In the genomic region with DNA sequence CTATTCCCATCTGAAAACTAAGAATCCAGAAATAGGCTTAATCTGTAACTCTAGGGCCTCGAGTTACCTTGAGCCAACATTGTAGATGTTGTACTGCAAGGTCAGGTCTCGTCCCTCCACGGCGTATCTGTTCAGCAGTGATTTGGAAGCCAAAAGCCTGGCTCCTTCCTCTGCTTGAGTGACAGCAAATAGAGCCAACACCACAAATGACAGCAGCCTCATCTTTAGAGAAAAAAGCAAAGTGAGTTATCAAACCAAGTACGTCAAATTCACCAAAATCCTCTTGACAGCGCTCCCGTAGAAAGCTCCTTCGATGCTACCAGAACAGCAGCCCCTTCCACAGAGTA, we compare ENCODE assay signal across 9 cellular contexts. TPM values are rescaled to one million over a fixed set of nuclear protein-coding genes. Genes with fewer than 3 reads are reported as not detected.
DNase-seq lines count a peak whose midpoint lies in the region; ATAC-seq and TF ChIP-seq lines count a peak whose summit lies in the region.
"Had no signal": no experiment of that assay in that cellular context is flagged by ENCODE, and none has a peak within 500 bp of the region (broad histone marks: within the 10 kb centered on the region; RNA-seq: fewer than 3 reads in every experiment).

No MANE protein-coding gene starts in this region.

- TF ChIP-seq CTCF in endodermal cell (conservative IDR thresholded peaks at IDR 0.05) = no peak
- no peak for TF ChIP-seq CTCF in GM13977 (IDR thresholded peaks at IDR 0.05; ENCODE audit: extremely low read depth, insufficient read depth, missing control alignments)

- CTCF ChIA-PET in CD4-positive, alpha-beta memory T cell (lab: Charles Lee; ENCODE audit: partially characterized antibody) = interaction anchor here (1.0 to 2.0 kb wide), 2 partner anchors 12 to 34 kb away, joined by 3 to 6 read pairs; a partner anchor contains a TSS

- no peak overlapping the region for H2AFZ ChIP-seq in neuronal stem cell (ENCODE audit: low read length)

- no peak overlapping the region for H3K23ac ChIP-seq in neuronal stem cell (ENCODE audit: low read depth, low read length, poor library complexity)

- H3K14ac ChIP-seq in neuronal stem cell (ENCODE audit: low read length) = no peak overlapping the region

- ATAC-seq in sciatic nerve = no peak

- POLR2A ChIA-PET in CD4-positive, alpha-beta memory T cell (lab: Charles Lee; ENCODE audit: partially characterized antibody) = interaction anchor here (1.0 to 1.9 kb wide), 6 partner anchors 16 to 193 kb away, joined by 3 to 11 read pairs (median 4); a partner anchor contains a TSS

- H3K36me3 ChIP-seq in CD4-positive, alpha-beta memory T cell (ENCODE audit: insufficient read depth, low read length) = peaks cover 16% of the 10 kb centered on the region
- H3K36me3 ChIP-seq in NT2/D1 (ENCODE audit: insufficient read depth, insufficient read length, low read length) (peaks cover 42% of the 10 kb centered on the region), endodermal cell (ENCODE audit: control insufficient read depth, insufficient read depth, low read length) (peaks cover 33% of the 10 kb centered on the region), neuronal stem cell (replicated peaks in 1 of 2; ENCODE audit: control insufficient read depth in 2 of 2, insufficient read depth in 2 of 2, low read length in 2 of 2) (peaks cover 13 to 48% of the 10 kb centered on the region in 2 donors)

- no peak overlapping the region for H3K18ac ChIP-seq in neuronal stem cell (ENCODE audit: low read length)

- H4K8ac ChIP-seq in neuronal stem cell (ENCODE audit: low read depth, low read length) = no peak overlapping the region

- WGBS in endodermal cell (ENCODE audit: insufficient coverage in 1 of 2, insufficient read length in 1 of 2), 2 experiments = 76 to 83% methylated on average over 6 to 8 of the region's 8 CpGs
- no CpG with 5 or more reads among the region's 8 CpGs for WGBS in neuronal stem cell (ENCODE audit: extremely low coverage in 2 of 2, insufficient read length in 2 of 2, insufficient replicate concordance in 1 of 2), 2 donors

- no peak overlapping the region for H3K4ac ChIP-seq in neuronal stem cell (ENCODE audit: low read length)

- peak overlapping the region; percentile 78 to 81 for H3K4me3 ChIP-seq in CD4-positive, alpha-beta memory T cell (ENCODE audit: low read length in 2 of 2)
- H3K4me3 ChIP-seq in NT2/D1 (ENCODE audit: insufficient read length, low read depth) = peak overlapping the region; percentile 92
- H3K4me3 ChIP-seq in endodermal cell (ENCODE audit: low read length) = peak overlapping the region; percentile 95
- peak overlapping the region; percentile 89 to 91 for H3K4me3 ChIP-seq in neuronal stem cell (ENCODE audit: low read length in 2 of 2)

- peaks cover 21 to 30% of the 10 kb centered on the region in 2 donors for H3K36me3 Mint-ChIP-seq in CD4-positive, alpha-beta memory T cell
- H3K36me3 Mint-ChIP-seq in endodermal cell (ENCODE audit: low read depth) = peaks cover 40% of the 10 kb centered on the region

- H2BK120ac ChIP-seq in neuronal stem cell (ENCODE audit: low read depth, low read length) = no peak overlapping the region

- no peaks in the 10 kb centered on the region for H3K9me3 ChIP-seq in CD4-positive, alpha-beta memory T cell (ENCODE audit: control insufficient read depth in 1 of 2, low read length in 2 of 2)
- no peaks in the 10 kb centered on the region for H3K9me3 ChIP-seq in NT2/D1 (ENCODE audit: insufficient read depth, low read length)
- H3K9me3 ChIP-seq in endodermal cell (ENCODE audit: control insufficient read depth, low read length) = no peaks in the 10 kb centered on the region
- H3K9me3 ChIP-seq in neuronal stem cell (replicated peaks in 1 of 2; ENCODE audit: control insufficient read depth in 2 of 2, insufficient read depth in 1 of 2, low read depth in 1 of 2, low read length in 2 of 2) = peaks cover 0 to 6% of the 10 kb centered on the region in 2 donors

- peak overlapping the region; percentile 77 for H3K27ac ChIP-seq in CD4-positive, alpha-beta memory T cell (ENCODE audit: low read depth, low read length)
- H3K27ac ChIP-seq in endodermal cell (ENCODE audit: low read depth, low read length) (no peak overlapping the region), neuronal stem cell (replicated peaks; ENCODE audit: low read length) (no peak overlapping the region)

- no peak overlapping the region for H2BK12ac ChIP-seq in neuronal stem cell (ENCODE audit: low read length)

- no peaks in the 10 kb centered on the region for H3K27me3 ChIP-seq in CD4-positive, alpha-beta memory T cell (ENCODE audit: insufficient read depth, low read length)
- H3K27me3 ChIP-seq in NT2/D1 (ENCODE audit: insufficient read depth, insufficient read length) (peaks cover 5% of the 10 kb centered on the region), endodermal cell (ENCODE audit: control insufficient read depth, insufficient read depth, low read length, poor library complexity, severe bottlenecking) (peaks cover 4% of the 10 kb centered on the region), neuronal stem cell (ENCODE audit: control insufficient read depth in 3 of 3, insufficient read depth in 3 of 3, low read depth in 1 of 3, low read length in 3 of 3) (no peaks in the 10 kb centered on the region)

- H3K9me3 Mint-ChIP-seq in CD4-positive, alpha-beta memory T cell = no peaks in the 10 kb centered on the region
- H3K9me3 Mint-ChIP-seq in endodermal cell = no peaks in the 10 kb centered on the region

- peaks cover 20 to 44% (median 29%) of the 10 kb centered on the region in 4 donors for H3K4me1 Mint-ChIP-seq in CD4-positive, alpha-beta memory T cell
- H3K4me1 Mint-ChIP-seq in endodermal cell = peaks cover 9% of the 10 kb centered on the region

- in situ Hi-C loops in GM13977 (cut with MboI; ENCODE audit: low pct_unique_long_range_greater_than_20kb, low sequenced_read_pairs, unreplicated experiment) = no loop called here

- no peak for DNase-seq in CD4-positive, alpha-beta memory T cell
- DNase-seq in NT2/D1 (ENCODE audit: low read depth, low spot score) (no peak), endodermal cell (no peak), neuronal stem cell (ENCODE audit: low spot score) (no peak), sciatic nerve (ENCODE audit: low spot score) (no peak), putamen (ENCODE audit: low spot score) (no peak), posterior vena cava (ENCODE audit: low spot score) (no peak), GM13977 (ENCODE audit: low spot score) (no peak)

- H3K9ac ChIP-seq in NT2/D1 (ENCODE audit: insufficient read length, low read depth) = peak overlapping the region; percentile 91
- peak overlapping the region; percentile 62 for H3K9ac ChIP-seq in endodermal cell (ENCODE audit: extremely low read depth, low read length, poor library complexity, severe bottlenecking)
- peak overlapping the region; percentile 99 for H3K9ac ChIP-seq in neuronal stem cell (ENCODE audit: low read depth, low read length, poor library complexity)

- H2AK5ac ChIP-seq in neuronal stem cell (ENCODE audit: low read depth, low read length) = peak overlapping the region; percentile 93

- peak overlapping the region; percentile 96 to 99 (median 99) for H3K4me3 Mint-ChIP-seq in CD4-positive, alpha-beta memory T cell
- peak overlapping the region; percentile 86 for H3K4me3 Mint-ChIP-seq in endodermal cell

- peak overlapping the region; percentile 78 for H2BK5ac ChIP-seq in neuronal stem cell (ENCODE audit: low read length)

- H4K91ac ChIP-seq in neuronal stem cell (ENCODE audit: low read depth, low read length, poor library complexity) = no peak overlapping the region

- peaks cover 6% of the 10 kb centered on the region for H3K79me1 ChIP-seq in neuronal stem cell (ENCODE audit: low read depth, low read length)

- H3K4me2 ChIP-seq in neuronal stem cell (ENCODE audit: insufficient read depth, low read length, poor library complexity, severe bottlenecking) = peak overlapping the region; percentile 89

- H3K4me1 ChIP-seq in CD4-positive, alpha-beta memory T cell (ENCODE audit: insufficient read depth, low read length) = peaks cover 17% of the 10 kb centered on the region
- H3K4me1 ChIP-seq in NT2/D1 (ENCODE audit: insufficient read depth, insufficient read length) = peaks cover 2% of the 10 kb centered on the region
- no peaks in the 10 kb centered on the region for H3K4me1 ChIP-seq in endodermal cell (ENCODE audit: control insufficient read depth, insufficient read depth, low read length)
- H3K4me1 ChIP-seq in neuronal stem cell (ENCODE audit: control insufficient read depth in 2 of 2, insufficient read depth in 1 of 2, low read depth in 1 of 2, low read length in 2 of 2) = peaks cover 4 to 6% of the 10 kb centered on the region in 2 donors

- no peaks in the 10 kb centered on the region for H3K27me3 Mint-ChIP-seq in CD4-positive, alpha-beta memory T cell
- H3K27me3 Mint-ChIP-seq in endodermal cell (ENCODE audit: insufficient read depth) = peaks cover 13% of the 10 kb centered on the region

- H3K27ac Mint-ChIP-seq in CD4-positive, alpha-beta memory T cell = peak overlapping the region; percentile 82 to 99 (median 98)
- H3K27ac Mint-ChIP-seq in endodermal cell = peak overlapping the region; percentile 83

- intact Hi-C loops in CD4-positive, alpha-beta memory T cell (cut with micrococcal nuclease) = loop anchor here (1.0 to 10.0 kb wide), 3 partner anchors 15 to 335 kb away; a partner anchor contains a TSS
- intact Hi-C loops in sciatic nerve (cut with DNase I) = no loop called here
- intact Hi-C loops in posterior vena cava (cut with DNase I) = no loop called here

- no peak overlapping the region for H2BK15ac ChIP-seq in neuronal stem cell (ENCODE audit: low read length)

RNA-seq across cellular contexts. Expression of a gene that starts 0.8 kb away (rescaled TPM):
- 100 to 1,000 TPM; 252 to 276 TPM for total RNA-seq in CD4-positive, alpha-beta memory T cell
- 100 to 1,000 TPM; 349 to 442 TPM for polyA plus RNA-seq in CD4-positive, alpha-beta memory T cell
- total RNA-seq in endodermal cell = 100 to 1,000 TPM; 193 TPM
- 299 TPM for polyA plus RNA-seq in endodermal cell (2013, experiment 1 of 2)
- polyA plus RNA-seq in endodermal cell (2013, experiment 2 of 2) = 274 TPM
- 352 TPM for polyA plus RNA-seq in neuronal stem cell (2013, experiment 1 of 2)
- 349 TPM for polyA plus RNA-seq in neuronal stem cell (2013, experiment 2 of 2)
- total RNA-seq in sciatic nerve = 126 TPM
- total RNA-seq in posterior vena cava = 100 to 1,000 TPM; 147 to 173 TPM

RNA-seq across cellular contexts. Expression of a gene that starts 33.7 kb away (rescaled TPM):
- total RNA-seq in CD4-positive, alpha-beta memory T cell = 10 to 100 TPM; 38.0 to 39.5 TPM
- polyA plus RNA-seq in CD4-positive, alpha-beta memory T cell = 10 to 100 TPM in 1 of 2 donors, 1 to 10 TPM in 1; 8.9 to 12.7 TPM
- total RNA-seq in endodermal cell = 10 to 100 TPM; 56.4 to 62.4 TPM
- 60.8 TPM for polyA plus RNA-seq in endodermal cell (2013, experiment 1 of 2)
- 56.6 TPM for polyA plus RNA-seq in endodermal cell (2013, experiment 2 of 2)
- polyA plus RNA-seq in neuronal stem cell (2013, experiment 1 of 2) = 54.3 TPM
- 51.2 TPM for polyA plus RNA-seq in neuronal stem cell (2013, experiment 2 of 2)
- total RNA-seq in sciatic nerve = 37.6 TPM
- total RNA-seq in posterior vena cava = 10 to 100 TPM; 18.0 to 29.1 TPM

RNA-seq across cellular contexts. Expression of a gene that starts 34.7 kb away (rescaled TPM):
- total RNA-seq in CD4-positive, alpha-beta memory T cell = 10 to 100 TPM; 33.0 to 35.5 TPM
- 100 to 1,000 TPM; 136 to 151 TPM for polyA plus RNA-seq in CD4-positive, alpha-beta memory T cell
- total RNA-seq in endodermal cell = 100 to 1,000 TPM in 1 of 2 donors, 10 to 100 TPM in 1; 84.4 to 101 TPM
- polyA plus RNA-seq in endodermal cell (2013, experiment 1 of 2) = 74.4 TPM
- polyA plus RNA-seq in endodermal cell (2013, experiment 2 of 2) = 67.3 TPM
- polyA plus RNA-seq in neuronal stem cell (2013, experiment 1 of 2) = 81.9 TPM
- 81.2 TPM for polyA plus RNA-seq in neuronal stem cell (2013, experiment 2 of 2)
- total RNA-seq in sciatic nerve = 35.8 TPM
- 10 to 100 TPM; 34.7 to 38.4 TPM for total RNA-seq in posterior vena cava

RNA-seq across cellular contexts. Expression of a gene that starts 41.0 kb away (rescaled TPM):
- 1 to 10 TPM in 1 of 2 experiments, under 1 TPM in 1; 0.53 to 1.5 TPM for total RNA-seq in CD4-positive, alpha-beta memory T cell
- 1 to 10 TPM; 5.9 to 6.6 TPM for polyA plus RNA-seq in CD4-positive, alpha-beta memory T cell
- 10 to 100 TPM; 82.0 to 84.4 TPM for total RNA-seq in endodermal cell
- 10.3 TPM for polyA plus RNA-seq in endodermal cell (2013, experiment 1 of 2)
- polyA plus RNA-seq in endodermal cell (2013, experiment 2 of 2) = 7.8 TPM
- polyA plus RNA-seq in neuronal stem cell (2013, experiment 1 of 2) = 3.3 TPM
- 3.4 TPM for polyA plus RNA-seq in neuronal stem cell (2013, experiment 2 of 2)
- total RNA-seq in sciatic nerve = not detected
- not detected for total RNA-seq in posterior vena cava
- total RNA-seq: SK-MEL-5 had no signal

RNA-seq across cellular contexts. Expression of a gene that starts 41.6 kb away (rescaled TPM):
- total RNA-seq in CD4-positive, alpha-beta memory T cell = 100 to 1,000 TPM; 190 to 198 TPM
- polyA plus RNA-seq in CD4-positive, alpha-beta memory T cell = 10 to 100 TPM in 1 of 2 donors, 1 to 10 TPM in 1; 6.7 to 30.4 TPM
- 100 to 1,000 TPM; 134 to 147 TPM for total RNA-seq in endodermal cell
- polyA plus RNA-seq in endodermal cell (2013, experiment 1 of 2) = 80.1 TPM
- polyA plus RNA-seq in endodermal cell (2013, experiment 2 of 2) = 71.9 TPM
- polyA plus RNA-seq in neuronal stem cell (2013, experiment 1 of 2) = 55.4 TPM
- polyA plus RNA-seq in neuronal stem cell (2013, experiment 2 of 2) = 57.0 TPM
- total RNA-seq in sciatic nerve = 196 TPM
- total RNA-seq in posterior vena cava = 100 to 1,000 TPM; 138 to 161 TPM
